ENCODE assay signal across 12 cellular contexts in genomic region chr10:6124666-6125065, GRCh38. TPM values are rescaled to one million over a fixed set of nuclear protein-coding genes. Genes with fewer than 3 reads are reported as not detected.
DNase-seq lines count a peak whose midpoint lies in the region; ATAC-seq, FAIRE-seq and TF ChIP-seq lines count a peak whose summit lies in the region.
"Had no signal": no experiment of that assay in that cellular context is flagged by ENCODE, and none has a peak within 500 bp of the region (broad histone marks: within the 10 kb centered on the region; RNA-seq: fewer than 3 reads in every experiment).

No MANE protein-coding gene starts in this region.

- H3K9me3 ChIP-seq in GM23248 (ENCODE audit: low read depth) (no peaks in the 10 kb centered on the region), keratinocyte (ENCODE audit: control insufficient read depth, low read depth, low read length) (no peaks in the 10 kb centered on the region), gastrocnemius medialis (no peaks in the 10 kb centered on the region)
- H3K9me3 ChIP-seq in CD4-positive, alpha-beta memory T cell (ENCODE audit: control insufficient read depth in 1 of 2, low read length in 2 of 2) = no peaks in the 10 kb centered on the region
- H3K9me3 ChIP-seq: pancreas had no signal

- in situ Hi-C loops in GM23248 (cut with MboI) = no loop called here
- in situ Hi-C loops in gastrocnemius medialis (cut with MboI; ENCODE audit: low sequenced_read_pairs in 4 of 4) = no loop called here

- no peak for FAIRE-seq in keratinocyte (lab: Jason Lieb, UNC)
- FAIRE-seq: pancreas had no signal

- H3K4me3 Mint-ChIP-seq in CD4-positive, alpha-beta memory T cell = no peak overlapping the region
- H3K4me3 Mint-ChIP-seq: CD4-positive, alpha-beta T cell had no signal

- peak; percentile 45 for DNase-seq in GM23248
- DNase-seq in caudate nucleus (lab: John Stamatoyannopoulos, UW) = peak in 25 of 61 donors; percentile 11 to 82 (median 33)
- DNase-seq in keratinocyte (ENCODE audit: low read depth, low spot score) = no peak
- DNase-seq in gastrocnemius medialis = peak; percentile 59 to 74
- DNase-seq in retina = no peak
- no peak for DNase-seq in NCI-H2029 (lab: John Stamatoyannopoulos, UW)
- no peak for DNase-seq in CD4-positive, alpha-beta memory T cell
- DNase-seq: activated effector memory CD4-positive, alpha-beta T cell treated with anti-CD3 and anti-CD28 coated beads, Interleukin-2, amount 50 U/mL, for 16 hours; CD4-positive, alpha-beta T cell; pancreas; WERI-Rb-1 had no signal

- no peak for TF ChIP-seq CTCF in keratinocyte (optimal IDR thresholded peaks at IDR 0.05 in 1 of 3, IDR thresholded peaks at IDR 0.05 in 1 of 3, conservative IDR thresholded peaks at IDR 0.05 in 1 of 3; ENCODE audit: extremely low read depth in 1 of 3, insufficient read depth in 2 of 3, low read length in 3 of 3)
- no peak for TF ChIP-seq CTCF in gastrocnemius medialis (IDR thresholded peaks at IDR 0.05 in 4 of 5, conservative IDR thresholded peaks at IDR 0.05 in 1 of 5)

- H3K4me1 ChIP-seq in GM23248 (ENCODE audit: insufficient read depth) = peaks cover 16% of the 10 kb centered on the region
- H3K4me1 ChIP-seq in keratinocyte (ENCODE audit: control insufficient read depth, extremely low read depth, insufficient read depth, low read length) = peaks cover 23% of the 10 kb centered on the region
- peaks cover 22 to 28% of the 10 kb centered on the region in 2 donors for H3K4me1 ChIP-seq in gastrocnemius medialis
- peaks cover 11% of the 10 kb centered on the region for H3K4me1 ChIP-seq in CD4-positive, alpha-beta memory T cell (ENCODE audit: insufficient read depth, low read length)
- H3K4me1 ChIP-seq: pancreas had no signal

- H3K4me1 Mint-ChIP-seq in CD4-positive, alpha-beta memory T cell = peaks cover 8 to 26% (median 10%) of the 10 kb centered on the region in 4 donors

- H3K36me3 Mint-ChIP-seq in CD4-positive, alpha-beta memory T cell = no peaks in the 10 kb centered on the region

- peak overlapping the region in 1 of 7 donors; percentile 59 for H3K27ac Mint-ChIP-seq in CD4-positive, alpha-beta memory T cell
- H3K27ac Mint-ChIP-seq: CD4-positive, alpha-beta T cell had no signal

- ATAC-seq in gastrocnemius medialis (peak; percentile 72 to 73), HG02938 (IDR thresholded peaks at IDR 0.05; ENCODE audit: unreplicated experiment) (no peak)
- ATAC-seq: pancreas had no signal

- 0 out of 2 replicates have a peak overlapping the region, but pooled peaks have one; percentile 2 for H3K4me3 ChIP-seq in GM23248
- no peak overlapping the region for H3K4me3 ChIP-seq in keratinocyte (ENCODE audit: control insufficient read depth in 2 of 3, extremely low read depth in 1 of 3, insufficient read depth in 2 of 3, low read depth in 1 of 3, low read length in 3 of 3)
- peak overlapping the region in 1 of 4 donors; percentile 9 for H3K4me3 ChIP-seq in gastrocnemius medialis
- no peak overlapping the region for H3K4me3 ChIP-seq in CD4-positive, alpha-beta memory T cell (ENCODE audit: low read length in 2 of 2)
- H3K4me3 ChIP-seq: pancreas had no signal

- peaks cover 3% of the 10 kb centered on the region for H3K9me1 ChIP-seq in keratinocyte (ENCODE audit: control insufficient read depth, extremely low read depth, insufficient read depth, low read length)

- H3K79me2 ChIP-seq in GM23248 (ENCODE audit: insufficient read depth) (no peaks in the 10 kb centered on the region), keratinocyte (ENCODE audit: control insufficient read depth, insufficient read depth, low read length) (no peaks in the 10 kb centered on the region)

- H4K20me1 ChIP-seq in GM23248 (ENCODE audit: insufficient read depth) (no peaks in the 10 kb centered on the region), keratinocyte (ENCODE audit: control insufficient read depth, extremely low read depth, insufficient read depth, low read length) (peaks cover 3% of the 10 kb centered on the region)

- dilution Hi-C loops in keratinocyte (cut with MboI; ENCODE audit: extremely low pct_ligation_motif_present, low sequenced_read_pairs) = no loop called here

- peak in 1 of 2 donors; percentile 9 for TF ChIP-seq POLR2A in gastrocnemius medialis (IDR thresholded peaks at IDR 0.05)

- H3K27me3 ChIP-seq in GM23248 (replicated peaks; ENCODE audit: insufficient read depth) (no peaks in the 10 kb centered on the region), keratinocyte (ENCODE audit: control insufficient read depth, extremely low read depth, insufficient read depth, low read length) (no peaks in the 10 kb centered on the region), gastrocnemius medialis (no peaks in the 10 kb centered on the region)
- H3K27me3 ChIP-seq in CD4-positive, alpha-beta memory T cell (ENCODE audit: insufficient read depth, low read length) = no peaks in the 10 kb centered on the region
- H3K27me3 ChIP-seq: pancreas had no signal

- intact Hi-C loops in gastrocnemius medialis (cut with DNase I; ENCODE audit: low total_unique reads) = loop anchor here (2.0 kb wide), 1 partner anchor 16 kb away; no protein-coding TSS in a partner anchor
- intact Hi-C loops in CD4-positive, alpha-beta memory T cell (cut with micrococcal nuclease) = no loop called here

- CTCF ChIA-PET in CD4-positive, alpha-beta memory T cell (lab: Charles Lee; ENCODE audit: partially characterized antibody) = interaction anchor here (0.7 to 1.2 kb wide), 3 partner anchors 12 to 285 kb away, joined by 3 to 4 read pairs (median 3); partner anchors contain the start of gene PFKFB3

- 19 to 20% methylated on average over 9 of the region's 9 CpGs for WGBS in GM23248 (ENCODE audit: low coverage in 1 of 2, low lambda C conversion rate in 2 of 2, missing lambda C conversion rate in 2 of 2), 2 experiments

- H3K9me3 Mint-ChIP-seq in CD4-positive, alpha-beta memory T cell = no peaks in the 10 kb centered on the region
- H3K9me3 Mint-ChIP-seq: CD4-positive, alpha-beta T cell had no signal

- H3K9ac ChIP-seq in GM23248 (no peak overlapping the region), keratinocyte (ENCODE audit: control insufficient read depth, extremely low read depth, insufficient read depth, low read length) (no peak overlapping the region)

- H3K9me2 ChIP-seq in GM23248 (ENCODE audit: insufficient read depth) = no peaks in the 10 kb centered on the region

- peak overlapping the region; percentile 30 for H3K4me2 ChIP-seq in GM23248 (ENCODE audit: unreplicated experiment)
- peak overlapping the region; percentile 18 for H3K4me2 ChIP-seq in keratinocyte (ENCODE audit: control insufficient read depth, extremely low read depth, insufficient read depth, low read depth, low read length)

- POLR2A ChIA-PET in CD4-positive, alpha-beta memory T cell (lab: Charles Lee; ENCODE audit: partially characterized antibody) = interaction anchor here (1.3 kb wide), 1 partner anchor 10 kb away, joined by 5 read pairs; no protein-coding TSS in a partner anchor

- H3K36me3 ChIP-seq in GM23248 (ENCODE audit: low read depth) (no peaks in the 10 kb centered on the region), keratinocyte (ENCODE audit: control insufficient read depth in 2 of 2, extremely low read depth in 1 of 2, insufficient read depth in 2 of 2, low read length in 2 of 2) (no peaks in the 10 kb centered on the region), gastrocnemius medialis (no peaks in the 10 kb centered on the region)
- no peaks in the 10 kb centered on the region for H3K36me3 ChIP-seq in CD4-positive, alpha-beta memory T cell (ENCODE audit: insufficient read depth, low read length)
- H3K36me3 ChIP-seq: pancreas, WERI-Rb-1 had no signal

- H3K27ac ChIP-seq in GM23248 (no peak overlapping the region), caudate nucleus (ENCODE audit: low read depth, low read length) (peak overlapping the region; percentile 68), keratinocyte (ENCODE audit: control insufficient read depth, insufficient read depth, low read length) (no peak overlapping the region), gastrocnemius medialis (peak overlapping the region; percentile 62 to 77 (median 68))
- H3K27ac ChIP-seq in CD4-positive, alpha-beta memory T cell (ENCODE audit: low read depth, low read length) = no peak overlapping the region
- H3K27ac ChIP-seq: pancreas, WERI-Rb-1 had no signal

- H2AFZ ChIP-seq in GM23248 (0 out of 2 replicates have a peak overlapping the region, but pooled peaks have one; percentile 58), keratinocyte (ENCODE audit: control insufficient read depth, low read length) (peak overlapping the region; percentile 14)

- no peaks in the 10 kb centered on the region for H3K27me3 Mint-ChIP-seq in CD4-positive, alpha-beta memory T cell
- H3K27me3 Mint-ChIP-seq: CD4-positive, alpha-beta T cell had no signal

- H3F3A ChIP-seq in GM23248 (ENCODE audit: insufficient read depth) = peaks cover 8% of the 10 kb centered on the region

RNA-seq across cellular contexts. Expression of gene RBM17, which starts 35.8 kb away (rescaled TPM):
- 24.1 and 35.7 TPM in 2 replicates for total RNA-seq in GM23248 (2014; rRNA removed; shearing (Covaris generic))
- polyA plus RNA-seq in GM23248 (2016; fragmentation: Nextera tagmentation; extraction: Ambion mirVana) (84.2 and 99.9 TPM in 2 replicates), keratinocyte (30.0 to 54.8 TPM (median 35.0 TPM) in 3 replicates)
- polyA plus RNA-seq in keratinocyte (2011; ENCODE audit: low read depth) = 103 TPM
- 32.5 and 36.4 TPM in 2 replicates for polyA plus RNA-seq in keratinocyte (2011; cell fraction: cytosol; rRNA removed)
- 78.3 and 91.5 TPM in 2 replicates for polyA plus RNA-seq in keratinocyte (2011; cell fraction: nucleus; rRNA removed)
- 62.8 and 83.9 TPM in 2 replicates for polyA plus RNA-seq in keratinocyte (2012; ENCODE audit: low replicate concordance)
- polyA minus RNA-seq in keratinocyte = 13.3 to 33.3 TPM (median 24.9 TPM) in 3 replicates
- 8.6 TPM for polyA minus RNA-seq in keratinocyte (2011; cell fraction: cytosol; rRNA and poly(A)+ RNA removed)
- polyA minus RNA-seq in keratinocyte (2011; cell fraction: nucleus; rRNA and poly(A)+ RNA removed) = 13.9 and 24.6 TPM in 2 replicates
- 10 to 100 TPM; 53.2 to 67.4 (median 60.1) TPM for total RNA-seq in gastrocnemius medialis
- 100 to 1,000 TPM; 117 to 125 TPM for total RNA-seq in CD4-positive, alpha-beta memory T cell
- 100 to 1,000 TPM in 1 of 2 donors, 10 to 100 TPM in 1; 46.3 to 104 TPM for polyA plus RNA-seq in CD4-positive, alpha-beta memory T cell

Comparison
In these comparisons a context has a peak if more than half of its experiments do, and no peak if none do; other contexts are left out.
1. DNase-seq: peak in GM23248 (single experiment) and gastrocnemius medialis (2 of 2); none in keratinocyte (single experiment), retina (single experiment), NCI-H2029 (single experiment) and CD4-positive, alpha-beta memory T cell (0 of 5).
2. H3K27ac ChIP-seq: peak in caudate nucleus (single experiment) and gastrocnemius medialis (4 of 4); none in GM23248 (single experiment), keratinocyte (single experiment) and CD4-positive, alpha-beta memory T cell (single experiment).